1 cellular context compared by ENCODE assay signal in genomic region chr3:138786788-138787276, GRCh38.
TF ChIP-seq lines count a peak whose summit lies in the region.

No MANE protein-coding gene starts in this region.

TF ChIP-seq in HepG2, 621 proteins besides CTCF, POLR2A, EP300 and RAD21 (continued from another document):
- no peak for TF ChIP-seq SIN3A (IDR thresholded peaks at IDR 0.05; ENCODE audit: borderline replicate concordance, low read depth, low read length)
- no peak for TF ChIP-seq MTF1 (CRISPR knock-in tag; IDR thresholded peaks at IDR 0.05)
- peak; percentile 93 for TF ChIP-seq ZNF432 (CRISPR knock-in tag; IDR thresholded peaks at IDR 0.05; ENCODE audit: borderline replicate concordance)
- TF ChIP-seq HDAC6 (IDR thresholded peaks at IDR 0.05; ENCODE audit: low read depth, low read length), result no peak
- peak; percentile 48; the same call in 1 of the 2 replicates for TF ChIP-seq GATAD2A (CRISPR knock-in tag; IDR thresholded peaks at IDR 0.05)
- peak; percentile 56; the same call in 1 of the 2 replicates for TF ChIP-seq CEBPB (IDR thresholded peaks at IDR 0.05; ENCODE audit: borderline replicate concordance, low read depth, low read length)
- TF ChIP-seq HMGXB4 (CRISPR knock-in tag; IDR thresholded peaks at IDR 0.05; ENCODE audit: borderline replicate concordance in 1 of 2, low read depth in 1 of 2), result no peak
- no peak for TF ChIP-seq FOXA1 (IDR thresholded peaks at IDR 0.05)
- TF ChIP-seq FOXA1 (CRISPR knock-in tag; IDR thresholded peaks at IDR 0.05), result no peak
- no peak for TF ChIP-seq NR2F6 (IDR thresholded peaks at IDR 0.05)
- TF ChIP-seq NR2F6 (CRISPR knock-in tag; IDR thresholded peaks at IDR 0.05), result peak; percentile 44
- TF ChIP-seq MLLT10 (CRISPR knock-in tag; IDR thresholded peaks at IDR 0.05), result no peak
- no peak for TF ChIP-seq NFRKB (IDR thresholded peaks at IDR 0.05)
- no peak for TF ChIP-seq KLF9 (CRISPR knock-in tag; IDR thresholded peaks at IDR 0.05; ENCODE audit: low read depth)
- TF ChIP-seq, protein P1, sequence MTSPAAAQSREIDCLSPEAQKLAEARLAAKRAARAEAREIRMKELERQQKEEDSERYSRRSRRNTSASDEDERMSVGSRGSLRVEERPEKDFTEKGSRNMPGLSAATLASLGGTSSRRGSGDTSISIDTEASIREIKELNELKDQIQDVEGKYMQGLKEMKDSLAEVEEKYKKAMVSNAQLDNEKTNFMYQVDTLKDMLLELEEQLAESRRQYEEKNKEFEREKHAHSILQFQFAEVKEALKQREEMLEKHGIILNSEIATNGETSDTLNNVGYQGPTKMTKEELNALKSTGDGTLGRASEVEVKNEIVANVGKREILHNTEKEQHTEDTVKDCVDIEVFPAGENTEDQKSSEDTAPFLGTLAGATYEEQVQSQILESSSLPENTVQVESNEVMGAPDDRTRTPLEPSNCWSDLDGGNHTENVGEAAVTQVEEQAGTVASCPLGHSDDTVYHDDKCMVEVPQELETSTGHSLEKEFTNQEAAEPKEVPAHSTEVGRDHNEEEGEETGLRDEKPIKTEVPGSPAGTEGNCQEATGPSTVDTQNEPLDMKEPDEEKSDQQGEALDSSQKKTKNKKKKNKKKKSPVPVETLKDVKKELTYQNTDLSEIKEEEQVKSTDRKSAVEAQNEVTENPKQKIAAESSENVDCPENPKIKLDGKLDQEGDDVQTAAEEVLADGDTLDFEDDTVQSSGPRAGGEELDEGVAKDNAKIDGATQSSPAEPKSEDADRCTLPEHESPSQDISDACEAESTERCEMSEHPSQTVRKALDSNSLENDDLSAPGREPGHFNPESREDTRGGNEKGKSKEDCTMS (CRISPR knock-in tag; conservative IDR thresholded peaks at IDR 0.05), result no peak
- TF ChIP-seq BCL6 (CRISPR knock-in tag; IDR thresholded peaks at IDR 0.05), result 0 out of 2 replicates have a peak, but pooled peaks have one; percentile 24
